In the genomic region with DNA sequence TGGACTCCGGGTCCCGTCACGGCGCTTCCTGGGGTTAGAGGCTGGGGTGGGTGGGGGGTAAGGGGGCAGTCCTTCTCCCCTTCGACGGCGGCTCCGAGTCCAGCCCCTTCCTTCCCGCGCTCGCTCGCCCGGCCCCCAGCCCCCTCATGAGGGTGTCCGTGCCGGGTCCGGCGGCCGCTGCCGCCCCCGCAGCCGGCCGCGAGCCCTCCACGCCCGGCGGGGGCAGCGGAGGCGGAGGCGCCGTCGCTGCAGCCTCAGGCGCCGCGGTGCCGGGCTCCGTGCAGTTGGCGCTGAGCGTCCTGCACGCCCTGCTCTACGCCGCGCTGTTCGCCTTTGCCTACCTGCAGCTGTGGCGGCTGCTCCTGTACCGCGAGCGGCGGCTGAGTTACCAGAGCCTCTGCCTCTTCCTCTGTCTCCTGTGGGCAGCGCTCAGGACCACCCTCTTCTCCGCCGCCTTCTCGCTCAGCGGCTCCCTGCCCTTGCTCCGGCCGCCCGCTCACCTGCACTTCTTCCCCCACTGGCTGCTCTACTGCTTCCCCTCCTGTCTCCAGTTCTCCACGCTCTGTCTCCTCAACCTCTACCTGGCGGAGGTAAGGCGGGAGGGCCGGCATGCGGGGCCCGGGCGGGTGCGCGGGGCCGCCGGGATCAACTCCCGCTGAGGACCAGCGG, we compare ENCODE assay signal across 8 cellular contexts.
DNase-seq lines count a peak whose midpoint lies in the region; ATAC-seq and TF ChIP-seq lines count a peak whose summit lies in the region.

No MANE protein-coding gene starts in this region.

- H3K27ac ChIP-seq in OCI-LY1 (ENCODE audit: low read depth, low read length, poor library complexity, severe bottlenecking), result peak overlapping the region; percentile 51

- intact Hi-C loops in head of caudate nucleus (cut with DNase I), result no loop called here
- intact Hi-C loops in posterior cingulate gyrus (cut with DNase I), result loop anchor here (5.0 to 10.0 kb wide), 2 partner anchors 154 to 242 kb away; a partner anchor contains a TSS

- ATAC-seq in GM19025 (IDR thresholded peaks at IDR 0.05; ENCODE audit: low read depth, unreplicated experiment) (peak; percentile 14), HG03159 (IDR thresholded peaks at IDR 0.05; ENCODE audit: unreplicated experiment) (peak; percentile 28)

- DNase-seq in 8988T (peak; percentile 16), activated gamma-delta T cell (lab: John Stamatoyannopoulos, UW) (peak; percentile 23), head of caudate nucleus (peak in 40 of 42 donors; percentile 1 to 65 (median 32)), posterior cingulate gyrus (peak in 8 of 10 donors; percentile 7 to 90 (median 33)), hippocampal formation (lab: John Stamatoyannopoulos, UW) (no peak)

- H3K4me1 ChIP-seq in OCI-LY1 (ENCODE audit: insufficient read depth, low read length, severe bottlenecking), result peaks cover 40% of the 10 kb centered on the region

- H3K27me3 ChIP-seq in OCI-LY1 (ENCODE audit: insufficient read depth, low read length), result no peaks in the 10 kb centered on the region

- H2AFZ ChIP-seq in OCI-LY1 (ENCODE audit: low read length), result no peak overlapping the region

- no peaks in the 10 kb centered on the region for H3K9me2 ChIP-seq in OCI-LY1 (ENCODE audit: low read depth, low read length)

- H3K4me3 ChIP-seq in OCI-LY1 (ENCODE audit: low read depth, low read length, poor library complexity, severe bottlenecking), result peak overlapping the region; percentile 89

- H3K4me2 ChIP-seq in OCI-LY1 (ENCODE audit: low read length), result peak overlapping the region; percentile 92

- peak overlapping the region; percentile 74 for H3K9ac ChIP-seq in OCI-LY1 (ENCODE audit: low read length)

- TF ChIP-seq CTCF in OCI-LY1 (IDR thresholded peaks at IDR 0.05; ENCODE audit: low read length), result no peak

- H3F3A ChIP-seq in OCI-LY1 (ENCODE audit: insufficient read depth, low read length), result no peaks in the 10 kb centered on the region

- no peaks in the 10 kb centered on the region for H4K20me1 ChIP-seq in OCI-LY1 (ENCODE audit: insufficient read depth, low read length)

- peaks cover 31% of the 10 kb centered on the region for H3K79me2 ChIP-seq in OCI-LY1 (ENCODE audit: insufficient read depth, low read length)

- H3K9me3 ChIP-seq in OCI-LY1 (ENCODE audit: low read length), result no peaks in the 10 kb centered on the region

- H3K36me3 ChIP-seq in OCI-LY1 (ENCODE audit: insufficient read depth, low read length), result peaks cover 10% of the 10 kb centered on the region

Comparison
In these comparisons a context has a peak if more than half of its experiments do, and no peak if none do; other contexts are left out.
1. DNase-seq: peak in 8988T (single experiment), activated gamma-delta T cell (single experiment), head of caudate nucleus (40 of 42) and posterior cingulate gyrus (8 of 10); none in hippocampal formation (0 of 2).